Comparison of ENCODE assay signal across 2 cellular contexts in genomic region chr4:61740950-61741638, GRCh38.
TF ChIP-seq lines count a peak whose summit lies in the region.

No MANE protein-coding gene starts in this region.

TF ChIP-seq in liver, 16 proteins besides CTCF, POLR2A, EP300 and RAD21 (continued from another document):
- no peak for TF ChIP-seq REST (IDR thresholded peaks at IDR 0.05)
- TF ChIP-seq NR2F2 (IDR thresholded peaks at IDR 0.05) = no peak
- TF ChIP-seq ZBTB33 (IDR thresholded peaks at IDR 0.05) = no peak
- no peak for TF ChIP-seq FOXA2 (IDR thresholded peaks at IDR 0.05)
- TF ChIP-seq GABPA (IDR thresholded peaks at IDR 0.05 in 1 of 2, conservative IDR thresholded peaks at IDR 0.05 in 1 of 2) = no peak
- TF ChIP-seq TAF1 (conservative IDR thresholded peaks at IDR 0.05) = no peak
- no peak for TF ChIP-seq ATF3 (IDR thresholded peaks at IDR 0.05)
- TF ChIP-seq EGR1 (IDR thresholded peaks at IDR 0.05; ENCODE audit: low read depth in 2 of 2) = no peak
- no peak for TF ChIP-seq MAX (IDR thresholded peaks at IDR 0.05)
- no peak for TF ChIP-seq HNF4A (conservative IDR thresholded peaks at IDR 0.05)
- no peak for TF ChIP-seq HNF4G (IDR thresholded peaks at IDR 0.05)

TF ChIP-seq in HepG2, 621 proteins besides CTCF, POLR2A, EP300 and RAD21 (continued from another document):
- no peak for TF ChIP-seq RNF219 (CRISPR knock-in tag; IDR thresholded peaks at IDR 0.05)
- no peak for TF ChIP-seq ZNF362 (CRISPR knock-in tag; IDR thresholded peaks at IDR 0.05; ENCODE audit: borderline replicate concordance)
- no peak for TF ChIP-seq KIAA2018 (CRISPR knock-in tag; IDR thresholded peaks at IDR 0.05; ENCODE audit: borderline replicate concordance)
- TF ChIP-seq ZNF143 (CRISPR knock-in tag; IDR thresholded peaks at IDR 0.05) = no peak
- no peak for TF ChIP-seq XRCC5 (optimal IDR thresholded peaks at IDR 0.05; ENCODE audit: low read length)
- no peak for TF ChIP-seq SAP130 (CRISPR knock-in tag; IDR thresholded peaks at IDR 0.05; ENCODE audit: low read depth)
- TF ChIP-seq PITX1 (CRISPR knock-in tag; IDR thresholded peaks at IDR 0.05) = no peak
- TF ChIP-seq ZBTB10 (CRISPR knock-in tag; IDR thresholded peaks at IDR 0.05; ENCODE audit: borderline replicate concordance) = no peak
- TF ChIP-seq NFIC (IDR thresholded peaks at IDR 0.05; ENCODE audit: low read length) = no peak
- no peak for TF ChIP-seq POLR2AphosphoS5 (IDR thresholded peaks at IDR 0.05; ENCODE audit: low read depth, low read length)
- TF ChIP-seq MIER3 (CRISPR knock-in tag; IDR thresholded peaks at IDR 0.05; ENCODE audit: borderline replicate concordance) = no peak
- TF ChIP-seq ZNF256 (CRISPR knock-in tag; conservative IDR thresholded peaks at IDR 0.05) = no peak
- TF ChIP-seq ZNF589 (CRISPR knock-in tag; conservative IDR thresholded peaks at IDR 0.05) = no peak
- no peak for TF ChIP-seq ERF (CRISPR knock-in tag; IDR thresholded peaks at IDR 0.05)
- no peak for TF ChIP-seq CREM (IDR thresholded peaks at IDR 0.05)
- no peak for TF ChIP-seq CREM (CRISPR knock-in tag; IDR thresholded peaks at IDR 0.05)
- no peak for TF ChIP-seq KLF6 (CRISPR knock-in tag; IDR thresholded peaks at IDR 0.05)
- no peak for TF ChIP-seq NR2F2 (IDR thresholded peaks at IDR 0.05; ENCODE audit: borderline replicate concordance, low read depth)
- TF ChIP-seq REPIN1 (CRISPR knock-in tag; IDR thresholded peaks at IDR 0.05; ENCODE audit: borderline replicate concordance, low read depth) = no peak
- no peak for TF ChIP-seq ZNF350 (CRISPR knock-in tag; IDR thresholded peaks at IDR 0.05; ENCODE audit: borderline replicate concordance, low read depth)
